ENCODE assay signal across 1 cellular context in genomic region chr1:111720274-111720976, GRCh38.
TF ChIP-seq lines count a peak whose summit lies in the region.

No MANE protein-coding gene starts in this region.

TF ChIP-seq in HepG2, 621 proteins besides CTCF, POLR2A, EP300 and RAD21:
- TF ChIP-seq EEA1 (CRISPR knock-in tag; IDR thresholded peaks at IDR 0.05; ENCODE audit: borderline replicate concordance) (no peak), SYNCRIP (IDR thresholded peaks at IDR 0.05; ENCODE audit: insufficient read depth, low read depth, low read length) (no peak), PRMT3 (CRISPR knock-in tag; IDR thresholded peaks at IDR 0.05; ENCODE audit: borderline replicate concordance, low read depth) (no peak), FOXA3 (CRISPR knock-in tag; IDR thresholded peaks at IDR 0.05) (peak; percentile 55; the same call in 1 of the 2 replicates), SMC3 (IDR thresholded peaks at IDR 0.05; ENCODE audit: low read length) (no peak), SAP130 (CRISPR knock-in tag; IDR thresholded peaks at IDR 0.05; ENCODE audit: low read depth) (peak; percentile 36; the same call in 1 of the 2 replicates), RARA (CRISPR knock-in tag; IDR thresholded peaks at IDR 0.05) (0 out of 2 replicates have a peak, but pooled peaks have one; percentile 13), FOXK1 (CRISPR knock-in tag; IDR thresholded peaks at IDR 0.05; ENCODE audit: borderline replicate concordance, low read depth) (0 out of 2 replicates have a peak, but pooled peaks have one; percentile 16)
